ENCODE assay signal across 8 cellular contexts in the genomic region with DNA sequence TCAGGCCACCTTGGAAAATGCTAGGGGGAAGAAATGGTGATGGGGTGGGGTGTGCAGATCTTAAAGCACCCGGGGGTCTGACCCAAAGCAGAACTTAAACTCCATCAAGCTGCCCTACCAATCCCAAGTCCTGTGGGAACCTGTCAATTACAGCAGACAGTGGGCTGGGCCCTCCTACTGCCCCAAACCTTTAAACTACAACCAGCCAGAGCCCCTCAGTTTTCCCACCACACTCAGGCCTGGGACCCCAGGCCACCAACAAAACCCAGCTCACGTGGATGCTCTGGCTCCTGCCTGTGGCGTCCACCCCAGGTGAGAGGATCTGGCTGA. TPM values are rescaled to one million over a fixed set of nuclear protein-coding genes. Genes with fewer than 3 reads are reported as not detected.
A peak's percentile ranks its signal among the peaks of the same experiment; 100 is the strongest.
DNase-seq lines count a peak whose midpoint lies in the region; ATAC-seq, FAIRE-seq and TF ChIP-seq lines count a peak whose summit lies in the region.

No MANE protein-coding gene starts in this region.

- H3K18ac ChIP-seq in mesenchymal stem cell (ENCODE audit: low read depth in 1 of 2, low read length in 2 of 2) = peak overlapping the region in 1 of 2 experiments; percentile 35

- H2BK15ac ChIP-seq in mesenchymal stem cell (ENCODE audit: low read depth, poor library complexity, severe bottlenecking) = no peak overlapping the region

- no peaks in the 10 kb centered on the region for H3K36me3 ChIP-seq in astrocyte (ENCODE audit: insufficient read depth, low read length)
- no peaks in the 10 kb centered on the region for H3K36me3 ChIP-seq in mesenchymal stem cell (ENCODE audit: control insufficient read depth in 1 of 2, insufficient read depth in 2 of 2, low read depth in 1 of 2, low read length in 2 of 2)
- no peaks in the 10 kb centered on the region for H3K36me3 ChIP-seq in testis (ENCODE audit: low read depth, missing control alignments)

- peak overlapping the region; percentile 88 for H2AK5ac ChIP-seq in mesenchymal stem cell (ENCODE audit: low read length, severe bottlenecking)

- no peak overlapping the region for H3K27ac ChIP-seq in astrocyte (ENCODE audit: low read depth, low read length)
- H3K27ac ChIP-seq in mesenchymal stem cell (ENCODE audit: low read length, poor library complexity, severe bottlenecking) = no peak overlapping the region
- peak overlapping the region; percentile 77 to 82 for H3K27ac ChIP-seq in testis

- WGBS in mesenchymal stem cell = 100% methylated on average over 2 of the region's 3 CpGs
- WGBS in testis, 2 donors = 68 to 69% methylated on average over 2 to 3 of the region's 3 CpGs

- H3K27me3 Mint-ChIP-seq in activated T-cell treated with anti-CD3 and anti-CD28 coated beads, Interleukin-2, amount 50 U/mL, for 24 hours = no peaks in the 10 kb centered on the region
- H3K27me3 Mint-ChIP-seq in astrocyte (ENCODE audit: low read depth, unreplicated experiment) = no peaks in the 10 kb centered on the region

- intact Hi-C loops in testis (cut with DNase I; ENCODE audit: low total_unique reads) = no loop called here
- intact Hi-C loops in sciatic nerve (cut with DNase I) = no loop called here

- DNase-seq in activated T-cell treated with anti-CD3 and anti-CD28 coated beads, Interleukin-2, amount 50 U/mL, for 24 hours = no peak
- no peak for DNase-seq in activated T-cell treated with anti-CD3 and anti-CD28 coated beads, Interleukin-2, amount 50 U/mL, for 1 hour
- DNase-seq in astrocyte (ENCODE audit: low read depth) (no peak), mesenchymal stem cell (no peak), testis (no peak), sciatic nerve (ENCODE audit: low spot score) (no peak), T1000 (lab: John Stamatoyannopoulos, UW) (no peak)
- no peak for DNase-seq in stimulated activated CD4-positive, alpha-beta T cell treated with anti-CD3 and anti-CD28 coated beads, Interleukin-4, amount 100 ng/mL, for 1 hour

- H2BK5ac ChIP-seq in mesenchymal stem cell (ENCODE audit: low read depth, low read length, poor library complexity, severe bottlenecking) = peak overlapping the region; percentile 33

- H2AFZ ChIP-seq in astrocyte (ENCODE audit: low read depth, low read length) (no peak overlapping the region), mesenchymal stem cell (ENCODE audit: low read depth, low read length) (no peak overlapping the region)

- no peaks in the 10 kb centered on the region for H3K36me3 Mint-ChIP-seq in activated T-cell treated with anti-CD3 and anti-CD28 coated beads, Interleukin-2, amount 50 U/mL, for 24 hours (ENCODE audit: low read depth)
- no peaks in the 10 kb centered on the region for H3K36me3 Mint-ChIP-seq in astrocyte (ENCODE audit: low read depth, unreplicated experiment)

- no peak overlapping the region for H3K14ac ChIP-seq in mesenchymal stem cell (ENCODE audit: low read length in 2 of 2)

- no peak for TF ChIP-seq POLR2A in testis (IDR thresholded peaks at IDR 0.05)

- H3K9ac ChIP-seq in astrocyte (ENCODE audit: low read length) = no peak overlapping the region
- H3K9ac ChIP-seq in mesenchymal stem cell (ENCODE audit: low read length) = peak overlapping the region; percentile 85

- TF ChIP-seq CTCF in astrocyte (IDR thresholded peaks at IDR 0.05; ENCODE audit: insufficient read depth, low read depth, low read length) (no peak), testis (IDR thresholded peaks at IDR 0.05) (no peak)

- no peak overlapping the region for H3K23ac ChIP-seq in mesenchymal stem cell (ENCODE audit: low read length in 2 of 2)

- H3K79me2 ChIP-seq in astrocyte (ENCODE audit: insufficient read depth, low read length) = no peaks in the 10 kb centered on the region

- H4K91ac ChIP-seq in mesenchymal stem cell (ENCODE audit: low read length) = peak overlapping the region; percentile 64

- no peak for ATAC-seq in sciatic nerve

- peak overlapping the region; percentile 7 for H4K8ac ChIP-seq in mesenchymal stem cell (ENCODE audit: low read length)

- peak overlapping the region; percentile 75 for H3K4me3 Mint-ChIP-seq in activated T-cell treated with anti-CD3 and anti-CD28 coated beads, Interleukin-2, amount 50 U/mL, for 24 hours
- peak overlapping the region; percentile 85 for H3K4me3 Mint-ChIP-seq in astrocyte (ENCODE audit: unreplicated experiment)

- H3K9me3 Mint-ChIP-seq in activated T-cell treated with anti-CD3 and anti-CD28 coated beads, Interleukin-2, amount 50 U/mL, for 24 hours = no peaks in the 10 kb centered on the region
- H3K9me3 Mint-ChIP-seq in astrocyte (ENCODE audit: unreplicated experiment) = no peaks in the 10 kb centered on the region

- no peak overlapping the region for H3K4me2 ChIP-seq in astrocyte (ENCODE audit: low read length)
- no peak overlapping the region for H3K4me2 ChIP-seq in mesenchymal stem cell (ENCODE audit: low read length, poor library complexity, severe bottlenecking)

- peak overlapping the region; percentile 42 for H2BK120ac ChIP-seq in mesenchymal stem cell (ENCODE audit: low read depth, low read length)

- FAIRE-seq in astrocyte (lab: Jason Lieb, UNC) = no peak

- peaks cover 8% of the 10 kb centered on the region for H3K79me1 ChIP-seq in mesenchymal stem cell (replicated peaks; ENCODE audit: low read length, poor library complexity, severe bottlenecking)

- H3K4me1 ChIP-seq in astrocyte (ENCODE audit: insufficient read depth, low read length) = peaks cover 18% of the 10 kb centered on the region
- peaks cover 34% of the 10 kb centered on the region for H3K4me1 ChIP-seq in mesenchymal stem cell (ENCODE audit: control insufficient read depth, insufficient read depth, low read depth, low read length)
- peaks cover 40% of the 10 kb centered on the region for H3K4me1 ChIP-seq in testis

- H3K27ac Mint-ChIP-seq in activated T-cell treated with anti-CD3 and anti-CD28 coated beads, Interleukin-2, amount 50 U/mL, for 24 hours = peak overlapping the region; percentile 34
- H3K27ac Mint-ChIP-seq in astrocyte (ENCODE audit: unreplicated experiment) = no peak overlapping the region

- H3K4me3 ChIP-seq in astrocyte (ENCODE audit: insufficient read depth, low read depth, low read length) (no peak overlapping the region), mesenchymal stem cell (ENCODE audit: insufficient read depth in 1 of 2, low read depth in 1 of 2, low read length in 2 of 2) (no peak overlapping the region), testis (no peak overlapping the region)

- H4K20me1 ChIP-seq in astrocyte (ENCODE audit: insufficient read depth, low read length) = peaks cover 21% of the 10 kb centered on the region

- H2BK12ac ChIP-seq in mesenchymal stem cell (ENCODE audit: low read length in 2 of 2) = peak overlapping the region in 1 of 2 experiments; percentile 86

- peaks cover 38% of the 10 kb centered on the region for H3K4me1 Mint-ChIP-seq in activated T-cell treated with anti-CD3 and anti-CD28 coated beads, Interleukin-2, amount 50 U/mL, for 24 hours (ENCODE audit: low read depth)
- H3K4me1 Mint-ChIP-seq in astrocyte (ENCODE audit: low read depth, unreplicated experiment) = peaks cover 15% of the 10 kb centered on the region

- H3K4ac ChIP-seq in mesenchymal stem cell (ENCODE audit: low read depth in 1 of 2, low read length in 2 of 2) = peak overlapping the region in 1 of 2 experiments; percentile 64

- H3K27me3 ChIP-seq in astrocyte (ENCODE audit: insufficient read depth, low read length) (no peaks in the 10 kb centered on the region), mesenchymal stem cell (ENCODE audit: control insufficient read depth in 1 of 2, insufficient read depth in 1 of 2, low read length in 2 of 2) (no peaks in the 10 kb centered on the region), testis (no peaks in the 10 kb centered on the region)

- H3K9me3 ChIP-seq in astrocyte (ENCODE audit: insufficient read depth, low read depth, low read length) (no peaks in the 10 kb centered on the region), mesenchymal stem cell (ENCODE audit: control insufficient read depth, low read length) (no peaks in the 10 kb centered on the region), testis (no peaks in the 10 kb centered on the region)

RNA-seq across cellular contexts. Expression of a gene that starts 2.7 kb away (rescaled TPM):
- total RNA-seq in astrocyte (35.5 and 45.9 TPM in 2 replicates), testis (100 to 1,000 TPM in 1 of 2 donors, 10 to 100 TPM in 1; 91.1 to 154 TPM), sciatic nerve (109 TPM)
- polyA plus RNA-seq in mesenchymal stem cell (2013, experiment 1 of 2) = 16.2 TPM
- polyA plus RNA-seq in mesenchymal stem cell (2013, experiment 2 of 2) = 15.0 TPM
- 89.1 TPM for polyA plus RNA-seq in testis (ENCODE audit: insufficient read depth, low read depth, low replicate concordance)

Comparison
In these comparisons a context has a peak if more than half of its experiments do, and no peak if none do; other contexts are left out.
1. H3K27ac ChIP-seq: peak in testis (2 of 2); none in astrocyte (single experiment) and mesenchymal stem cell (single experiment).